In the genomic region with DNA sequence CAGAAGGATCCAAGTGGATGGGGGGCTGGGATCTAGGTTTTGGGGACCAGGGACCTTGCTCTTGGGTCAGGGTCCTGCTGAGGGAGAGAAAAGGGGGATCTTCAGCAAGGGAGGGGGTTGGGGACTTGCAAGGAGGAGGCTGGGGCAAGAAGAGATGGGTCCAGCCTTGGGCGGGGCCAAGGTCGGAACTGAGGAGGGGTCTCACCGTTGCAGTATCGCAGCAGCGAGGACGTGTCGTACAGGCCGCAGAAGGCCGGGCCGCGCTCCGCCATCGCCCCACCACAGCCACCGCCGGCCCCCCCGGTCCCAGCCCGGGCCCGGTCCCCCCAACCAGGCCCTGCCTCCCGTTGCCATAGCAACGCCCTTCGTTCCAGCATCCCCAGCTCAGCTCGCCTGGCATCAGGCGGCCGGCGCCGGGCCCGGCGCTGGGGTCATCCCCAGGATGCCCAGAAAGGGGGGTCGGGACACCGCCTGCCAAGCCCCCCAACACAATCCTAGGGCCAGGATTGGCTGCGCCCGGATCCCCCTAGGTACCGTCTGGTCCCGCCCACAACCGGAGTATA, we compare ENCODE assay signal across 8 cellular contexts. TPM values are rescaled to one million over a fixed set of nuclear protein-coding genes. Genes with fewer than 3 reads are reported as not detected.
DNase-seq lines count a peak whose midpoint lies in the region; ATAC-seq and TF ChIP-seq lines count a peak whose summit lies in the region.

No MANE protein-coding gene starts in this region.

- ATAC-seq in esophagus mucosa (no peak), HG02642 (IDR thresholded peaks at IDR 0.05; ENCODE audit: poor library complexity, unreplicated experiment) (no peak)

- POLR2A ChIA-PET in GM10248 (lab: Yijun Ruan, JAX), result interaction anchor here (0.7 to 0.9 kb wide), 2 partner anchors 176 to 177 kb away, joined by 3 to 4 read pairs; a partner anchor contains a TSS

- 2 to 9% methylated on average over 15 to 22 of the region's 35 CpGs for WGBS in GM23248 (ENCODE audit: low coverage in 1 of 2, low lambda C conversion rate in 2 of 2, missing lambda C conversion rate in 2 of 2), 2 experiments

- DNase-seq in GM23248 (no peak), SJCRH30 (no peak), erythroblast (lab: John Stamatoyannopoulos, UW) (peak; percentile 62 to 64), GM10248 (ENCODE audit: extremely low spot score) (no peak), kidney glomerular epithelial cell (lab: John Stamatoyannopoulos, UW) (no peak)

- TF ChIP-seq CTCF in GM10248 (IDR thresholded peaks at IDR 0.05; ENCODE audit: control extremely low read depth, extremely low read depth, low read depth, missing control alignments), result no peak

- H3K27ac ChIP-seq in GM23248 (no peak overlapping the region), SJCRH30 (no peak overlapping the region), rectal smooth muscle tissue (ENCODE audit: low read depth, low read length) (no peak overlapping the region)

- H3K9me2 ChIP-seq in GM23248 (ENCODE audit: insufficient read depth), result no peaks in the 10 kb centered on the region

- no peak overlapping the region for H3K9ac ChIP-seq in GM23248
- H3K9ac ChIP-seq in rectal smooth muscle tissue (ENCODE audit: low read length), result no peak overlapping the region

- no peak for TF ChIP-seq POLR2A in erythroblast (IDR thresholded peaks at IDR 0.05; ENCODE audit: low read length)

- H3K9me3 ChIP-seq in GM23248 (ENCODE audit: low read depth) (no peaks in the 10 kb centered on the region), SJCRH30 (replicated peaks) (no peaks in the 10 kb centered on the region)

- peak overlapping the region; percentile 47 for H3K4me2 ChIP-seq in GM23248 (ENCODE audit: unreplicated experiment)

- H3K27me3 ChIP-seq in GM23248 (replicated peaks; ENCODE audit: insufficient read depth), result no peaks in the 10 kb centered on the region
- H3K27me3 ChIP-seq in SJCRH30, result no peaks in the 10 kb centered on the region
- H3K27me3 ChIP-seq in rectal smooth muscle tissue (ENCODE audit: control insufficient read depth, insufficient read depth, low read length), result peaks cover 9% of the 10 kb centered on the region

- CTCF ChIA-PET in GM10248 (lab: Yijun Ruan, JAX), result interaction anchor here (0.8 to 4.5 kb wide), 12 partner anchors 11 to 206 kb away, joined by 3 to 60 read pairs (median 3); a partner anchor contains a TSS

- no peaks in the 10 kb centered on the region for H4K20me1 ChIP-seq in GM23248 (ENCODE audit: insufficient read depth)

- H3F3A ChIP-seq in GM23248 (ENCODE audit: insufficient read depth), result peaks cover 10% of the 10 kb centered on the region

- H3K4me1 ChIP-seq in GM23248 (ENCODE audit: insufficient read depth) (no peaks in the 10 kb centered on the region), SJCRH30 (peaks cover 10% of the 10 kb centered on the region; the same call in 1 of the 2 replicates), rectal smooth muscle tissue (ENCODE audit: control insufficient read depth, insufficient read depth, low read length) (peaks cover 3% of the 10 kb centered on the region)

- no peaks in the 10 kb centered on the region for H3K79me2 ChIP-seq in GM23248 (ENCODE audit: insufficient read depth)

- peak overlapping the region; percentile 63 for H2AFZ ChIP-seq in GM23248

- in situ Hi-C loops in GM23248 (cut with MboI), result no loop called here

- H3K4me3 ChIP-seq in GM23248 (peak overlapping the region; percentile 62), SJCRH30 (peak overlapping the region; percentile 44), rectal smooth muscle tissue (ENCODE audit: low read length) (peak overlapping the region; percentile 32)

- H3K36me3 ChIP-seq in GM23248 (ENCODE audit: low read depth), result no peaks in the 10 kb centered on the region
- no peaks in the 10 kb centered on the region for H3K36me3 ChIP-seq in SJCRH30
- H3K36me3 ChIP-seq in rectal smooth muscle tissue (ENCODE audit: control insufficient read depth, insufficient read depth, low read length), result no peaks in the 10 kb centered on the region

RNA-seq across cellular contexts. Expression of a gene that starts 6.0 kb away (rescaled TPM):
- total RNA-seq in GM23248 (2014; rRNA removed; shearing (Covaris generic)), result 24.4 and 27.5 TPM in 2 replicates
- polyA plus RNA-seq in GM23248 (2016; fragmentation: Nextera tagmentation; extraction: Ambion mirVana), result 6.6 and 8.3 TPM in 2 replicates
- 3.0 and 5.8 TPM in 2 replicates for total RNA-seq in SJCRH30 (2014; rRNA removed; shearing (Covaris generic))
- 85.4 TPM for total RNA-seq in esophagus mucosa

RNA-seq across cellular contexts. Expression of a gene that starts 22.9 kb away (rescaled TPM):
- not detected in 2 replicates for total RNA-seq in GM23248 (2014; rRNA removed; shearing (Covaris generic))
- polyA plus RNA-seq in GM23248 (2016; fragmentation: Nextera tagmentation; extraction: Ambion mirVana), result not detected in 2 replicates
- total RNA-seq in SJCRH30 (2014; rRNA removed; shearing (Covaris generic)), result 0.12 and 0.38 TPM in 2 replicates
- 0.16 TPM for total RNA-seq in esophagus mucosa

RNA-seq across cellular contexts. Expression of a gene that starts 43.1 kb away (rescaled TPM):
- 0.32 TPM in 1 of 2 replicates, not detected in the other for total RNA-seq in GM23248 (2014; rRNA removed; shearing (Covaris generic))
- polyA plus RNA-seq in GM23248 (2016; fragmentation: Nextera tagmentation; extraction: Ambion mirVana), result 0.51 and 1.6 TPM in 2 replicates
- total RNA-seq in SJCRH30 (2014; rRNA removed; shearing (Covaris generic)), result 0.14 and 0.18 TPM in 2 replicates
- total RNA-seq in esophagus mucosa, result 0.56 TPM

RNA-seq across cellular contexts. Expression of a gene that starts 46.6 kb away (rescaled TPM):
- 129 and 152 TPM in 2 replicates for total RNA-seq in GM23248 (2014; rRNA removed; shearing (Covaris generic))
- 544 and 545 TPM in 2 replicates for polyA plus RNA-seq in GM23248 (2016; fragmentation: Nextera tagmentation; extraction: Ambion mirVana)
- 434 and 487 TPM in 2 replicates for total RNA-seq in SJCRH30 (2014; rRNA removed; shearing (Covaris generic))
- 387 TPM for total RNA-seq in esophagus mucosa

RNA-seq across cellular contexts. Expression of a gene that starts 47.3 kb away (rescaled TPM):
- total RNA-seq in GM23248 (2014; rRNA removed; shearing (Covaris generic)), result 8.6 and 13.2 TPM in 2 replicates
- 7.4 and 7.6 TPM in 2 replicates for polyA plus RNA-seq in GM23248 (2016; fragmentation: Nextera tagmentation; extraction: Ambion mirVana)
- total RNA-seq in SJCRH30 (2014; rRNA removed; shearing (Covaris generic)), result 9.8 and 10.6 TPM in 2 replicates
- total RNA-seq in esophagus mucosa, result 5.7 TPM

Comparison
In these comparisons a context has a peak if more than half of its experiments do, and no peak if none do; other contexts are left out.
1. DNase-seq: peak in erythroblast (2 of 2); none in GM23248 (single experiment), SJCRH30 (0 of 2), GM10248 (single experiment) and kidney glomerular epithelial cell (single experiment).
2. Peak in every context shown above with its lines, with median percentiles within 50 percentile points of each other: H3K4me3 ChIP-seq.